13 cellular contexts compared by ENCODE assay signal in the genomic region with DNA sequence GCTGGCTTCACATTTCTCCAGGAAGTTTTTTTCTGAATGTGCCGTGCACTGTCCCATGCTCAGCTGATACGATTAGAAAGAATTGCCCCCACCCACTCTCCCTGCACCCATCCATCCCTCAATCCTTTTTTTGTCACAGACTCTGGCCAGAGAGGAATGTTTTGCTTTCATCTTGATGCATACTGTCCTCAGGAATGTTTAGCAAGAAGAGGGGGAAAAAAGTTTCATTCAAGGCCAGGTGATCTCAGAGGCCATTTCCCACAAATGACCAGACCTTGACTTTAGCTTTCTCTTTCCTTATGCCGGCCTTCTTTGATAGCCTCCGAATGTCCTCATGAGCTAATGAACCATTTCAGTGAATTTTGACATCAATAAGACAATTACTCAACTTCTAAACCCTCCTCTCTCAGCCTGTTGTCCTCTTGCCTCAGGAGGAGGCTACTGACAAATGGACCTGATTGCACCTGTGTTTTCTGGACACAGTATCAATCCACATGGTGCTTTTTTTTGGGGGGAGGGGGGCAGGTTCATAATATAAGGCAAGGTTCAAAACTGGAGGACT.
A peak's percentile ranks its signal among the peaks of the same experiment; 100 is the strongest.
DNase-seq lines count a peak whose midpoint lies in the region; ATAC-seq and TF ChIP-seq lines count a peak whose summit lies in the region.
"Had no signal": no experiment of that assay in that cellular context is flagged by ENCODE, and none has a peak within 500 bp of the region (broad histone marks: within the 10 kb centered on the region; RNA-seq: fewer than 3 reads in every experiment).

No MANE protein-coding gene starts in this region.

- dilution Hi-C loops in IMR-90 (cut with HindIII; ENCODE audit: low sequenced_read_pairs, unreplicated experiment), result no loop called here

- no peak for DNase-seq in CD4-positive, CD25-positive, alpha-beta regulatory T cell
- DNase-seq in IMR-90, result peak; percentile 87
- peak; percentile 9 for DNase-seq in cerebellar cortex (ENCODE audit: low spot score)
- peak; percentile 89 for DNase-seq in mesendoderm
- no peak for DNase-seq in putamen (ENCODE audit: low spot score)
- DNase-seq in NCI-H345 (lab: John Stamatoyannopoulos, UW), result no peak
- no peak for DNase-seq in NCI-H510A treated with DMSO at 0.1 percent for 48 hours (lab: John Stamatoyannopoulos, UW)
- DNase-seq in substantia nigra (lab: John Stamatoyannopoulos, UW), result no peak
- DNase-seq: caudate nucleus, NCI-H2081, ovary, SHP77 treated with DMSO at 0.1 percent for 48 hours had no signal

- peak overlapping the region; percentile 19 for H2AFZ ChIP-seq in IMR-90 (replicated peaks; ENCODE audit: low read length, poor library complexity)

- no peaks in the 10 kb centered on the region for H3K36me3 Mint-ChIP-seq in CD4-positive, CD25-positive, alpha-beta regulatory T cell
- H3K36me3 Mint-ChIP-seq: CD8-positive, alpha-beta T cell had no signal

- in situ Hi-C loops in IMR-90 (cut with MboI; ENCODE audit: low sequenced_read_pairs), result loop anchor here (5.0 kb wide), 1 partner anchor 83 kb away; no protein-coding TSS in a partner anchor

- H3K4me1 ChIP-seq in CD4-positive, CD25-positive, alpha-beta regulatory T cell (ENCODE audit: control insufficient read depth, insufficient read depth, low read length, poor library complexity, severe bottlenecking), result peaks cover 30% of the 10 kb centered on the region
- H3K4me1 ChIP-seq in IMR-90 (ENCODE audit: control insufficient read depth, insufficient read depth, low read length), result peaks cover 42% of the 10 kb centered on the region
- H3K4me1 ChIP-seq in mesendoderm (ENCODE audit: control insufficient read depth, low read depth, low read length), result peaks cover 14% of the 10 kb centered on the region

- H3K4ac ChIP-seq in IMR-90 (ENCODE audit: low read depth, low read length) (peak overlapping the region; percentile 88; the same call in 1 of the 2 replicates), mesendoderm (ENCODE audit: low read depth, low read length) (peak overlapping the region; percentile 87)

- no peak for TF ChIP-seq CTCF in IMR-90 (conservative IDR thresholded peaks at IDR 0.05; ENCODE audit: low read depth, low read length)

- H3K23ac ChIP-seq in IMR-90 (ENCODE audit: low read depth, low read length) (peak overlapping the region; percentile 48; the same call in 1 of the 2 replicates), mesendoderm (ENCODE audit: low read length) (no peak overlapping the region)

- no peaks in the 10 kb centered on the region for H3K79me2 ChIP-seq in mesendoderm (ENCODE audit: control insufficient read depth, insufficient read depth, low read length)

- peak overlapping the region; percentile 89 for H4K91ac ChIP-seq in IMR-90 (ENCODE audit: insufficient read depth, low read depth, low read length)

- H2BK5ac ChIP-seq in IMR-90 (ENCODE audit: low read depth, low read length, poor library complexity, severe bottlenecking) (peak overlapping the region; percentile 78), mesendoderm (ENCODE audit: low read length) (no peak overlapping the region)

- H3K27ac Mint-ChIP-seq in CD4-positive, CD25-positive, alpha-beta regulatory T cell, result peak overlapping the region in 2 of 3 donors; percentile 9 to 38
- H3K27ac Mint-ChIP-seq: CD8-positive, alpha-beta T cell had no signal

- no peak for TF ChIP-seq POLR2A in IMR-90 (IDR thresholded peaks at IDR 0.05; ENCODE audit: low read depth, low read length)

- H2AK5ac ChIP-seq in IMR-90 (ENCODE audit: low read depth, low read length), result peak overlapping the region; percentile 49
- H2AK5ac ChIP-seq in mesendoderm (ENCODE audit: low read length), result no peak overlapping the region

- no peaks in the 10 kb centered on the region for H3K9me3 ChIP-seq in CD4-positive, CD25-positive, alpha-beta regulatory T cell (ENCODE audit: control insufficient read depth in 2 of 2, low read length in 2 of 2)
- no peaks in the 10 kb centered on the region for H3K9me3 ChIP-seq in IMR-90 (ENCODE audit: control insufficient read depth, insufficient read depth, low read length)
- H3K9me3 ChIP-seq: ovary had no signal

- peak overlapping the region; percentile 60; the same call in 1 of the 2 replicates for H4K5ac ChIP-seq in IMR-90 (ENCODE audit: low read depth, low read length)
- H4K5ac ChIP-seq in mesendoderm (ENCODE audit: low read length), result no peak overlapping the region

- H3K18ac ChIP-seq in IMR-90 (ENCODE audit: low read depth, low read length), result peak overlapping the region; percentile 76; the same call in 1 of the 2 replicates
- peak overlapping the region; percentile 77 for H3K18ac ChIP-seq in mesendoderm (ENCODE audit: low read length)

- ATAC-seq in CD4-positive, CD25-positive, alpha-beta regulatory T cell (ENCODE audit: low read depth in 2 of 2), result no peak
- peak; percentile 35 for ATAC-seq in IMR-90 (ENCODE audit: low read depth)
- ATAC-seq: CD8-positive, alpha-beta T cell had no signal

- H4K8ac ChIP-seq in IMR-90 (ENCODE audit: low read depth in 2 of 2, low read length in 2 of 2) (peak overlapping the region in 1 of 2 experiments; percentile 69; a peak in 1 of 4 replicates), mesendoderm (ENCODE audit: low read depth, low read length) (no peak overlapping the region)

- no peak overlapping the region for H3K4me3 ChIP-seq in CD4-positive, CD25-positive, alpha-beta regulatory T cell (ENCODE audit: low read depth, low read length)
- H3K4me3 ChIP-seq in IMR-90 (ENCODE audit: insufficient read depth, low read depth, low read length) (no peak overlapping the region), mesendoderm (ENCODE audit: low read length) (no peak overlapping the region)
- H3K4me3 ChIP-seq: ovary had no signal

- BruUV-seq in IMR-90 (replicated peaks; lab: Mats Ljungman, UMichigan), result no TSS peak

- intact Hi-C loops in IMR-90 (cut with micrococcal nuclease), result loop anchor here (5.0 kb wide), 1 partner anchor 103 kb away; a partner anchor contains a TSS

- POLR2A ChIA-PET in IMR-90 (lab: Charles Lee; ENCODE audit: unreplicated experiment), result no interaction called here

- peak overlapping the region; percentile 30; the same call in 1 of the 2 replicates for H3K4me2 ChIP-seq in IMR-90 (ENCODE audit: low read depth, low read length)
- no peak overlapping the region for H3K4me2 ChIP-seq in mesendoderm (ENCODE audit: low read length)

- TF ChIP-seq RAD21 in IMR-90 (IDR thresholded peaks at IDR 0.05; ENCODE audit: low read length), result no peak

- peaks cover 15% of the 10 kb centered on the region for H3K9me1 ChIP-seq in IMR-90 (ENCODE audit: insufficient read depth, low read length)

- H2BK15ac ChIP-seq in IMR-90 (ENCODE audit: low read depth, low read length) (peak overlapping the region; percentile 94; the same call in 2 of the 3 replicates), mesendoderm (replicated peaks; ENCODE audit: low read depth) (no peak overlapping the region)

- H3K56ac ChIP-seq in IMR-90 (ENCODE audit: extremely low read depth, insufficient read depth, low read length), result 0 out of 2 replicates have a peak overlapping the region, but pooled peaks have one; percentile 1
- no peak overlapping the region for H3K56ac ChIP-seq in mesendoderm (ENCODE audit: low read length)

- H3K9ac ChIP-seq in IMR-90 (ENCODE audit: low read depth, low read length) (no peak overlapping the region), mesendoderm (ENCODE audit: low read length) (no peak overlapping the region)

- peaks cover 14 to 39% (median 27%) of the 10 kb centered on the region in 4 donors for H3K4me1 Mint-ChIP-seq in CD4-positive, CD25-positive, alpha-beta regulatory T cell

- 0 out of 4 replicates have a peak, but pooled peaks cover 0 to 6% of the 10 kb centered on the region in 2 experiments for H3K79me1 ChIP-seq in IMR-90 (ENCODE audit: low read depth in 1 of 2, low read length in 2 of 2)
- H3K79me1 ChIP-seq in mesendoderm (ENCODE audit: low read length), result no peaks in the 10 kb centered on the region

- no peaks in the 10 kb centered on the region for H4K20me1 ChIP-seq in IMR-90 (ENCODE audit: insufficient read depth, low read length)

- CTCF ChIA-PET in IMR-90 (lab: Yijun Ruan, JAX), result interaction anchor here (0.6 to 1.2 kb wide), 2 partner anchors 9 to 585 kb away, joined by 5 read pairs; no protein-coding TSS in a partner anchor

- H3K27me3 Mint-ChIP-seq in CD4-positive, CD25-positive, alpha-beta regulatory T cell, result no peaks in the 10 kb centered on the region

- H2BK120ac ChIP-seq in IMR-90 (ENCODE audit: low read depth, low read length) (peak overlapping the region; percentile 93), mesendoderm (ENCODE audit: low read depth, low read length) (no peak overlapping the region)

- H3K36me3 ChIP-seq in CD4-positive, CD25-positive, alpha-beta regulatory T cell (ENCODE audit: control insufficient read depth, insufficient read depth, low read length), result no peaks in the 10 kb centered on the region
- H3K36me3 ChIP-seq in IMR-90 (ENCODE audit: control insufficient read depth, insufficient read depth, low read length) (no peaks in the 10 kb centered on the region), mesendoderm (ENCODE audit: control insufficient read depth, insufficient read depth, low read length) (no peaks in the 10 kb centered on the region)
- H3K36me3 ChIP-seq: ovary had no signal

- WGBS in IMR-90 (ENCODE audit: extremely low coverage in 2 of 2, insufficient read length in 1 of 2), 2 experiments, result no CpG with 5 or more reads among the region's 4 CpGs
- no CpG with 5 or more reads among the region's 4 CpGs for WGBS in mesendoderm (ENCODE audit: extremely low coverage, insufficient coverage, low lambda C conversion rate)

- H3K14ac ChIP-seq in IMR-90 (replicated peaks; ENCODE audit: low read depth, low read length), result peak overlapping the region; percentile 83

- no peaks in the 10 kb centered on the region for H3K27me3 ChIP-seq in CD4-positive, CD25-positive, alpha-beta regulatory T cell (ENCODE audit: control insufficient read depth, insufficient read depth, low read length)
- H3K27me3 ChIP-seq in IMR-90 (ENCODE audit: control insufficient read depth, insufficient read depth, low read length), result no peaks in the 10 kb centered on the region
- H3K27me3 ChIP-seq in mesendoderm (ENCODE audit: insufficient read depth, low read length, poor library complexity), result no peaks in the 10 kb centered on the region
- H3K27me3 ChIP-seq: ovary had no signal

- H3K9me3 Mint-ChIP-seq in CD4-positive, CD25-positive, alpha-beta regulatory T cell, result no peaks in the 10 kb centered on the region
- H3K9me3 Mint-ChIP-seq: CD8-positive, alpha-beta T cell had no signal

- H2AK9ac ChIP-seq in IMR-90 (replicated peaks; ENCODE audit: low read depth, low read length, poor library complexity), result no peak overlapping the region

- no peak overlapping the region for H3K4me3 Mint-ChIP-seq in CD4-positive, CD25-positive, alpha-beta regulatory T cell
- H3K4me3 Mint-ChIP-seq: CD8-positive, alpha-beta T cell had no signal

- H3K27ac ChIP-seq in CD4-positive, CD25-positive, alpha-beta regulatory T cell (ENCODE audit: insufficient read depth, low read length, poor library complexity, severe bottlenecking), result no peak overlapping the region
- H3K27ac ChIP-seq in IMR-90 (ENCODE audit: insufficient read depth, low read length), result peak overlapping the region; percentile 44; the same call in 1 of the 2 replicates
- peak overlapping the region; percentile 5 for H3K27ac ChIP-seq in mesendoderm (ENCODE audit: low read depth, low read length)
- H3K27ac ChIP-seq in substantia nigra (ENCODE audit: low read depth, low read length, poor library complexity, severe bottlenecking), result no peak overlapping the region
- H3K27ac ChIP-seq: ovary had no signal

- peak overlapping the region; percentile 93; the same call in 1 of the 2 replicates for H2BK20ac ChIP-seq in IMR-90 (ENCODE audit: low read depth, low read length)

Comparison
In these comparisons a context has a peak if more than half of its experiments do, and no peak if none do; other contexts are left out.
1. DNase-seq: peak in IMR-90 (single experiment), cerebellar cortex (single experiment) and mesendoderm (single experiment); none in CD4-positive, CD25-positive, alpha-beta regulatory T cell (0 of 3), putamen (single experiment), NCI-H345 (single experiment), NCI-H510A treated with DMSO at 0.1 percent for 48 hours (single experiment) and substantia nigra (0 of 49).
2. H3K27ac ChIP-seq: peak in IMR-90 (single experiment) and mesendoderm (single experiment); none in CD4-positive, CD25-positive, alpha-beta regulatory T cell (single experiment) and substantia nigra (single experiment).